20 cellular contexts compared by ENCODE assay signal in genomic region chr11:34525887-34526657, GRCh38. TPM values are rescaled to one million over a fixed set of nuclear protein-coding genes. Genes with fewer than 3 reads are reported as not detected.
DNase-seq lines count a peak whose midpoint lies in the region; ATAC-seq, FAIRE-seq and TF ChIP-seq lines count a peak whose summit lies in the region.
"Had no signal": no experiment of that assay in that cellular context is flagged by ENCODE, and none has a peak within 500 bp of the region (broad histone marks: within the 10 kb centered on the region; RNA-seq: fewer than 3 reads in every experiment).

No MANE protein-coding gene starts in this region.

- H3K9me1 ChIP-seq in K562 (ENCODE audit: control insufficient read depth, insufficient read depth, low read length), result no peaks in the 10 kb centered on the region

- no peaks in the 10 kb centered on the region for H4K20me1 ChIP-seq in MM.1S (ENCODE audit: insufficient read depth, low read length)
- H4K20me1 ChIP-seq in K562 (replicated peaks; ENCODE audit: control insufficient read depth, insufficient read depth, low read length), result no peaks in the 10 kb centered on the region

- no peak for TF ChIP-seq CTCF in A549 (IDR thresholded peaks at IDR 0.05)
- no peak for TF ChIP-seq CTCF in MM.1S (IDR thresholded peaks at IDR 0.05; ENCODE audit: low read length)
- no peak for TF ChIP-seq CTCF in K562 (IDR thresholded peaks at IDR 0.05 in 2 of 3, conservative IDR thresholded peaks at IDR 0.05 in 1 of 3; ENCODE audit: insufficient read depth in 2 of 3, low read depth in 1 of 3, low read length in 3 of 3)
- TF ChIP-seq CTCF in CD8-positive, alpha-beta T cell (IDR thresholded peaks at IDR 0.05), result no peak
- TF ChIP-seq CTCF in colonic mucosa (IDR thresholded peaks at IDR 0.05), result no peak

- POLR2A ChIA-PET in A549 (lab: Yijun Ruan, JAX), result no interaction called here
- POLR2A ChIA-PET in K562 (lab: Yijun Ruan, JAX), result interaction anchor here (0.6 to 1.2 kb wide), 4 partner anchors 21 to 634 kb away, joined by 3 to 4 read pairs (median 3); no protein-coding TSS in a partner anchor
- POLR2A ChIA-PET in CD8-positive, alpha-beta T cell (lab: Charles Lee), result no interaction called here

- no peaks in the 10 kb centered on the region for H3K4me1 Mint-ChIP-seq in CD4-positive, CD25-positive, alpha-beta regulatory T cell
- H3K4me1 Mint-ChIP-seq in CD8-positive, alpha-beta T cell (ENCODE audit: low read depth), result no peaks in the 10 kb centered on the region

- H3K9me3 ChIP-seq in A549 (no peaks in the 10 kb centered on the region), MM.1S (replicated peaks; ENCODE audit: insufficient read depth, low read length) (no peaks in the 10 kb centered on the region), K562 (replicated peaks; ENCODE audit: control insufficient read depth, insufficient read depth, low read depth, low read length) (no peaks in the 10 kb centered on the region), colonic mucosa (no peaks in the 10 kb centered on the region)
- no peaks in the 10 kb centered on the region for H3K9me3 ChIP-seq in CD4-positive, CD25-positive, alpha-beta regulatory T cell (ENCODE audit: control insufficient read depth in 2 of 2, low read length in 2 of 2)
- no peaks in the 10 kb centered on the region for H3K9me3 ChIP-seq in CD8-positive, alpha-beta T cell (ENCODE audit: low read length)
- H3K9me3 ChIP-seq: BE2C, MG63 had no signal

- TF ChIP-seq EP300 in A549 (IDR thresholded peaks at IDR 0.05), result no peak
- no peak for TF ChIP-seq EP300 in K562 (IDR thresholded peaks at IDR 0.05; ENCODE audit: low read length)

- intact Hi-C loops in K562 (cut with micrococcal nuclease), result no loop called here
- intact Hi-C loops in CD8-positive, alpha-beta T cell (cut with DNase I, micrococcal nuclease), result no loop called here
- intact Hi-C loops in colonic mucosa (cut with DNase I), result no loop called here

- CTCF ChIA-PET in A549 (lab: Yijun Ruan, JAX) (interaction anchor here (1.3 to 6.3 kb wide), 2 partner anchors 13 to 866 kb away, joined by 3 to 47 read pairs; partner anchors contain the start of gene ELF5), K562 (lab: Yijun Ruan, JAX; ENCODE audit: low intra/inter-chr PET ratio) (no interaction called here)
- CTCF ChIA-PET in CD8-positive, alpha-beta T cell (lab: Charles Lee), result interaction anchor here (0.9 to 1.4 kb wide), 2 partner anchors 13 to 60 kb away, joined by 3 read pairs; no protein-coding TSS in a partner anchor

- H3K27ac ChIP-seq in A549 (no peak overlapping the region), MM.1S (ENCODE audit: low read length) (no peak overlapping the region), K562 (ENCODE audit: extremely low read depth, low read depth, low read length) (no peak overlapping the region), colonic mucosa (no peak overlapping the region)
- H3K27ac ChIP-seq in CD4-positive, CD25-positive, alpha-beta regulatory T cell (ENCODE audit: insufficient read depth, low read length, poor library complexity, severe bottlenecking), result no peak overlapping the region
- H3K27ac ChIP-seq in CD8-positive, alpha-beta T cell (ENCODE audit: low read depth, low read length), result no peak overlapping the region

- no peaks in the 10 kb centered on the region for H3K9me2 ChIP-seq in MM.1S (replicated peaks; ENCODE audit: insufficient read depth, low read length)

- TF ChIP-seq RAD21 in A549 (conservative IDR thresholded peaks at IDR 0.05 in 1 of 2, IDR thresholded peaks at IDR 0.05 in 1 of 2), result no peak
- no peak for TF ChIP-seq RAD21 in K562 (CRISPR knock-in tag; conservative IDR thresholded peaks at IDR 0.05 in 1 of 2, IDR thresholded peaks at IDR 0.05 in 1 of 2)

- H3K4me1 ChIP-seq in A549 (0 out of 3 replicates have a peak, but pooled peaks cover 6% of the 10 kb centered on the region), MM.1S (ENCODE audit: low read length) (peaks cover 5% of the 10 kb centered on the region), K562 (replicated peaks in 1 of 2; ENCODE audit: control insufficient read depth in 2 of 2, insufficient read depth in 2 of 2, low read length in 2 of 2) (peaks cover 0 to 4% of the 10 kb centered on the region in 2 experiments; a peak in 2 of 5 replicates), colonic mucosa (no peaks in the 10 kb centered on the region)
- no peaks in the 10 kb centered on the region for H3K4me1 ChIP-seq in CD4-positive, CD25-positive, alpha-beta regulatory T cell (ENCODE audit: control insufficient read depth, insufficient read depth, low read length, poor library complexity, severe bottlenecking)
- no peaks in the 10 kb centered on the region for H3K4me1 ChIP-seq in CD8-positive, alpha-beta T cell (ENCODE audit: insufficient read depth, low read length)
- H3K4me1 ChIP-seq: BE2C had no signal

- in situ Hi-C loops in K562 (cut with MboI), result no loop called here

- no peaks in the 10 kb centered on the region for H3K36me3 ChIP-seq in CD4-positive, CD25-positive, alpha-beta regulatory T cell (ENCODE audit: control insufficient read depth, insufficient read depth, low read length)
- H3K36me3 ChIP-seq in MM.1S (replicated peaks; ENCODE audit: insufficient read depth, low read length), result no peaks in the 10 kb centered on the region
- H3K36me3 ChIP-seq in K562 (ENCODE audit: control insufficient read depth, insufficient read depth, low read length), result no peaks in the 10 kb centered on the region
- H3K36me3 ChIP-seq in CD8-positive, alpha-beta T cell (ENCODE audit: insufficient read depth, low read length), result no peaks in the 10 kb centered on the region
- H3K36me3 ChIP-seq in colonic mucosa, result no peaks in the 10 kb centered on the region
- H3K36me3 ChIP-seq: BE2C, MG63 had no signal

- H3K4me3 ChIP-seq in A549 (no peak overlapping the region), MM.1S (ENCODE audit: low read length) (peak overlapping the region; percentile 6; the same call in 1 of the 2 replicates), K562 (no peak overlapping the region), colonic mucosa (no peak overlapping the region)
- H3K4me3 ChIP-seq in CD4-positive, CD25-positive, alpha-beta regulatory T cell (ENCODE audit: low read depth, low read length), result peak overlapping the region; percentile 37
- H3K4me3 ChIP-seq in CD8-positive, alpha-beta T cell (ENCODE audit: low read depth, low read length), result no peak overlapping the region
- H3K4me3 ChIP-seq: MG63 had no signal

- 74% methylated on average over 9 of the region's 9 CpGs for WGBS in A549 (ENCODE audit: missing lambda C conversion rate)
- WGBS in K562 (ENCODE audit: insufficient coverage, low coverage, missing lambda C conversion rate), result 17% methylated on average over 9 of the region's 9 CpGs

- H3K4me2 ChIP-seq in A549 (no peak overlapping the region), MM.1S (ENCODE audit: low read depth, low read length) (peak overlapping the region; percentile 42), K562 (ENCODE audit: insufficient read depth, low read length) (peak overlapping the region; percentile 37; the same call in 1 of the 2 replicates)

- no peaks in the 10 kb centered on the region for H3K79me2 ChIP-seq in MM.1S (ENCODE audit: low read length)
- H3K79me2 ChIP-seq in K562 (ENCODE audit: control insufficient read depth, insufficient read depth, low read length), result no peaks in the 10 kb centered on the region

- no peak overlapping the region for H3K27ac Mint-ChIP-seq in CD4-positive, CD25-positive, alpha-beta regulatory T cell
- no peak overlapping the region for H3K27ac Mint-ChIP-seq in CD8-positive, alpha-beta T cell

- no peaks in the 10 kb centered on the region for H3F3A ChIP-seq in MM.1S (ENCODE audit: insufficient read depth, low read length)

- H2AFZ ChIP-seq in MM.1S (ENCODE audit: low read length), result peak overlapping the region; percentile 62
- H2AFZ ChIP-seq in K562 (ENCODE audit: low read depth, low read length), result peak overlapping the region; percentile 68; the same call in 1 of the 2 replicates

- no peak for FAIRE-seq in A549 (lab: Jason Lieb, UNC)
- no peak for FAIRE-seq in K562 (lab: Jason Lieb, UNC)
- FAIRE-seq: GM18507 had no signal

- no peaks in the 10 kb centered on the region for H3K27me3 Mint-ChIP-seq in CD4-positive, CD25-positive, alpha-beta regulatory T cell
- peaks cover 21% of the 10 kb centered on the region for H3K27me3 Mint-ChIP-seq in CD8-positive, alpha-beta T cell (ENCODE audit: low read depth)

- H3K36me3 Mint-ChIP-seq in CD4-positive, CD25-positive, alpha-beta regulatory T cell, result no peaks in the 10 kb centered on the region
- H3K36me3 Mint-ChIP-seq in CD8-positive, alpha-beta T cell, result no peaks in the 10 kb centered on the region

- peaks cover 3% of the 10 kb centered on the region for H3K27me3 ChIP-seq in CD4-positive, CD25-positive, alpha-beta regulatory T cell (ENCODE audit: control insufficient read depth, insufficient read depth, low read length)
- H3K27me3 ChIP-seq in MM.1S (replicated peaks; ENCODE audit: insufficient read depth, low read length) (no peaks in the 10 kb centered on the region), K562 (ENCODE audit: control insufficient read depth in 2 of 2, insufficient read depth in 2 of 2, low read length in 2 of 2) (peaks cover 14 to 40% of the 10 kb centered on the region in 2 experiments), colonic mucosa (no peaks in the 10 kb centered on the region)
- H3K27me3 ChIP-seq in CD8-positive, alpha-beta T cell (ENCODE audit: insufficient read depth, low read length), result no peaks in the 10 kb centered on the region
- H3K27me3 ChIP-seq: BE2C, MG63 had no signal

- peak overlapping the region in 1 of 4 donors; percentile 39 for H3K4me3 Mint-ChIP-seq in CD4-positive, CD25-positive, alpha-beta regulatory T cell
- H3K4me3 Mint-ChIP-seq in CD8-positive, alpha-beta T cell, result no peak overlapping the region

- no peak overlapping the region for H3K9ac ChIP-seq in MM.1S (ENCODE audit: low read length)
- H3K9ac ChIP-seq in K562 (ENCODE audit: insufficient read depth in 1 of 2, low read depth in 2 of 2, low read length in 2 of 2), result no peak overlapping the region
- no peak overlapping the region for H3K9ac ChIP-seq in colonic mucosa (ENCODE audit: low read depth in 2 of 2, low read length in 2 of 2)

- H3K9me3 Mint-ChIP-seq in CD4-positive, CD25-positive, alpha-beta regulatory T cell, result peaks cover 0 to 1% (median 0%) of the 10 kb centered on the region in 7 donors
- no peaks in the 10 kb centered on the region for H3K9me3 Mint-ChIP-seq in CD8-positive, alpha-beta T cell

- no peak for DNase-seq in A549 (ENCODE audit: low read depth in 1 of 2, low spot score in 1 of 2)
- no peak for DNase-seq in CD4-positive, CD25-positive, alpha-beta regulatory T cell
- no peak for DNase-seq in MM.1S
- no peak for DNase-seq in K562 (ENCODE audit: extremely low read depth in 1 of 4, low spot score in 3 of 4)
- no peak for DNase-seq in activated CD4-positive, alpha-beta T cell treated with anti-CD3 and anti-CD28 coated beads, Interleukin-2, amount 50 U/mL, for 1 hour
- no peak for DNase-seq in glomerular visceral epithelial cell (ENCODE audit: extremely low spot score)
- DNase-seq in CD8-positive, alpha-beta T cell, result no peak
- no peak for DNase-seq in colonic mucosa
- DNase-seq: BE2C, DMS 273 treated with DMSO at 0.1 percent for 48 hours, H7, MG63, NCI-H1105 treated with DMSO at 0.1 percent for 48 hours, NCI-H187, NCI-H774, SIG-M5, SW 1271 had no signal

- ATAC-seq in A549 (no peak), K562 (peak; percentile 58)
- ATAC-seq in CD4-positive, CD25-positive, alpha-beta regulatory T cell (ENCODE audit: low read depth in 2 of 2), result no peak
- no peak for ATAC-seq in CD8-positive, alpha-beta T cell

- BruUV-seq in K562 (replicated peaks; lab: Mats Ljungman, UMichigan), result no TSS peak

- TF ChIP-seq POLR2A in A549 (IDR thresholded peaks at IDR 0.05; ENCODE audit: low read length), result no peak
- no peak for TF ChIP-seq POLR2A in K562 (conservative IDR thresholded peaks at IDR 0.05)

RNA-seq across cellular contexts. Expression of gene ELF5, which starts 12.5 kb away (rescaled TPM):
- polyA plus RNA-seq in A549 (2011; rRNA removed), result not detected in 2 replicates
- not detected in 2 replicates for polyA plus RNA-seq in A549 (2012; cell fraction: cytosol; rRNA removed)
- polyA plus RNA-seq in A549 (2012; cell fraction: nucleus; rRNA removed), result not detected in 2 replicates
- polyA plus RNA-seq in A549 (2017; fragmentation: RNase III; extraction: RNeasy Plus Mini Kit Qiagen cat#74134 plus additional on column Dnase treatment), result 0.04 TPM in 1 of 3 replicates, not detected in the others
- polyA minus RNA-seq in A549 (2011; rRNA and poly(A)+ RNA removed), result not detected in 2 replicates
- total RNA-seq in CD4-positive, CD25-positive, alpha-beta regulatory T cell, result not detected
- not detected for polyA plus RNA-seq in CD4-positive, CD25-positive, alpha-beta regulatory T cell
- total RNA-seq in K562 (2011; cell fraction: chromatin; rRNA removed; ENCODE audit: low replicate concordance), result not detected in 2 replicates
- not detected in 2 replicates for total RNA-seq in K562 (2011; cell fraction: nucleolus; rRNA removed)
- total RNA-seq in K562 (2011; cell fraction: nucleoplasm; rRNA removed), result not detected in 2 replicates
- total RNA-seq in K562 (2014; rRNA removed), result not detected in 2 replicates
- not detected in 2 replicates for total RNA-seq in K562 (2014; rRNA removed; fragmentation: Illumina TruSeq; extraction: Trizol)
- not detected in 2 replicates for total RNA-seq in K562 (2015; rRNA removed; fragmentation: Illumina TruSeq; extraction: Trizol)
- not detected in 2 replicates for total RNA-seq in K562 (2021)
- not detected in 2 replicates for polyA plus RNA-seq in K562 (2011; rRNA removed)
- polyA plus RNA-seq in K562 (2011; cell fraction: cytosol; rRNA removed), result not detected in 2 replicates
- not detected in 2 replicates for polyA plus RNA-seq in K562 (2011; cell fraction: nucleus; rRNA removed)
- polyA plus RNA-seq in K562 (2012), result not detected in 2 replicates
- polyA plus RNA-seq in K562 (2014; fragmentation: Illumina TruSeq; extraction: Trizol), result not detected in 2 replicates
- not detected for polyA plus RNA-seq in K562 (2014; fragmentation: Nextera tagmentation; extraction: Ambion mirVana)
- not detected in 2 replicates for polyA plus RNA-seq in K562 (2014; rRNA removed)
- not detected in 2 replicates for polyA minus RNA-seq in K562 (2011; rRNA and poly(A)+ RNA removed)
- not detected in 2 replicates for polyA minus RNA-seq in K562 (2011; cell fraction: cytosol; rRNA and poly(A)+ RNA removed)
- polyA minus RNA-seq in K562 (2011; cell fraction: nucleus; rRNA and poly(A)+ RNA removed), result not detected in 2 replicates
- total RNA-seq in CD8-positive, alpha-beta T cell, result not detected
- total RNA-seq in colonic mucosa, result not detected
- total RNA-seq: H7, HT1080, NCI-H460 had no signal

Comparison
In these comparisons a context has a peak if more than half of its experiments do, and no peak if none do; other contexts are left out.
1. H3K4me3 ChIP-seq: peak in CD4-positive, CD25-positive, alpha-beta regulatory T cell (single experiment) and MM.1S (single experiment); none in A549 (single experiment), K562 (single experiment), CD8-positive, alpha-beta T cell (single experiment) and colonic mucosa (single experiment).
2. Of the 35 proteins assayed by ChIP-seq in both K562 and A549: peak only in K562: CEBPB; only in A549: none; in both: MAFK; in neither: 33.